Comparison of ENCODE assay signal across 28 cellular contexts in genomic region chr20:48680650-48681049, GRCh38.
"Had no signal": no experiment of that assay in that cellular context is flagged by ENCODE, and none has a peak within 500 bp of the region (broad histone marks: within the 10 kb centered on the region; RNA-seq: fewer than 3 reads in every experiment).

No MANE protein-coding gene starts in this region.

- FAIRE-seq: bronchial epithelial cell, colon, islet of Langerhans had no signal

- ATAC-seq: activated CD8-positive, alpha-beta T cell treated with anti-CD3 and anti-CD28 coated beads for 36 hours; activated naive CD8-positive, alpha-beta T cell treated with anti-CD3 and anti-CD28 coated beads, Interleukin-2, amount 50 U/mL, for 24 hours; activated T-cell treated with anti-CD3 and anti-CD28 coated beads, Interleukin-2, amount 50 U/mL, for 4 hours; gastrocnemius medialis; mucosa of descending colon; stimulated activated naive B cell treated with anti-CD40 and anti-IgM and Interleukin-4, amounts not matched to agents 10 μg/mL and 1 μg/mL and 100 μg/mL, for 72 hours; T-helper 17 cell; WTC11 had no signal

- H3K9me3 ChIP-seq: gastrocnemius medialis, left ventricle myocardium inferior, mucosa of descending colon, ovary, right atrium auricular region, stomach, suprapubic skin, tibial nerve, uterus had no signal

- H3K27me3 ChIP-seq: dorsolateral prefrontal cortex, gastrocnemius medialis, ovary, right atrium auricular region, stomach, suprapubic skin, tibial nerve, uterus had no signal

- H3K36me3 ChIP-seq: ovary, uterus had no signal

- H3K27ac ChIP-seq: gastrocnemius medialis, left ventricle myocardium inferior, ovary, right atrium auricular region, suprapubic skin, tibial nerve, uterus had no signal

- DNase-seq: activated CD4-positive, alpha-beta T cell treated with anti-CD3 and anti-CD28 coated beads for 1 hour; activated CD4-positive, alpha-beta T cell treated with anti-CD3 and anti-CD28 coated beads, Interleukin-2, amount 10 ng/mL, durations not matched to agents 7 days and 5 days; activated CD8-positive, alpha-beta T cell treated with anti-CD3 and anti-CD28 coated beads for 36 hours; activated naive CD8-positive, alpha-beta T cell treated with anti-CD3 and anti-CD28 coated beads, Interleukin-2, amount 50 U/mL, for 24 hours; activated T-cell treated with anti-CD3 and anti-CD28 coated beads, Interleukin-2, amount 50 U/mL, for 4 hours; dorsolateral prefrontal cortex; effector memory CD4-positive, alpha-beta T cell; gastrocnemius medialis; glutamatergic neuron; left ventricle myocardium inferior; mucosa of descending colon; nephron progenitor cell; ovary; stimulated activated CD4-positive, alpha-beta T cell treated with anti-CD3 and anti-CD28 coated beads, Interleukin-15, amount 100 ng/mL, for 24 hours; stimulated activated CD4-positive, alpha-beta T cell treated with anti-CD3 and anti-CD28 coated beads, Interleukin-2, amount 100 ng/mL, for 24 hours; stimulated activated naive B cell treated with anti-CD40 and anti-IgM and Interleukin-4, amounts not matched to agents 10 μg/mL and 1 μg/mL and 100 μg/mL, for 72 hours; stomach; T-helper 17 cell; T1000; uterus had no signal

- H3K4me2 ChIP-seq: smooth muscle cell had no signal

- H3K4me3 ChIP-seq: dorsolateral prefrontal cortex, gastrocnemius medialis, left ventricle myocardium inferior, mucosa of descending colon, ovary, right atrium auricular region, smooth muscle cell, stomach, suprapubic skin, tibial nerve, uterus had no signal
